Comparison of ENCODE assay signal across 16 cellular contexts in the genomic region with DNA sequence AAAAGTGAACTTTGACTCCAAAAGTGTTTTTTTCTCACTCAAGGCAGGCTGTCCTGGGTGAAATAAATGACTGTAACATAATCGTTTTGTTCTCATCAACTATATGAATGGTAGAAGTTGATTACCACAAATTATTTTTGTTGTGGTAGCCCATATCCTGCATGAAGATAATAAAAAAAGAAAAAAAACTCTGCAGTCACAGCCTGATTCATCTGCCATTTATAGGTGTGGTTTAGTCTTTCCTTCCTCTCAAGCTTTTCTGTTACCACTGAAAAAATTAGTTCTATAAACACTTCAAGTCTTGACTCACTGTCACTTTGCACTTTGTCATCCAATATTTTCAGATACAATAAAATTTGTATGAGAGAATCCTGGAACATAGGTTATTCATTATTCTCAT.
DNase-seq lines count a peak whose midpoint lies in the region; ATAC-seq and TF ChIP-seq lines count a peak whose summit lies in the region.
"Had no signal": no experiment of that assay in that cellular context is flagged by ENCODE, and none has a peak within 500 bp of the region (broad histone marks: within the 10 kb centered on the region; RNA-seq: fewer than 3 reads in every experiment).

No MANE protein-coding gene starts in this region.

- peaks cover 44% of the 10 kb centered on the region for H3K27me3 Mint-ChIP-seq in activated CD4-positive, alpha-beta memory T cell treated with anti-CD3 and anti-CD28 coated beads, Interleukin-2, amount 10 ng/mL, durations not matched to agents 7 days and 5 days
- peaks cover 18% of the 10 kb centered on the region for H3K27me3 Mint-ChIP-seq in activated CD4-positive, alpha-beta memory T cell treated with anti-CD3 and anti-CD28 coated beads for 36 hours
- H3K27me3 Mint-ChIP-seq in T-cell (peaks cover 29 to 31% of the 10 kb centered on the region in 2 donors), natural killer cell (ENCODE audit: low read depth in 2 of 2) (peaks cover 13 to 14% of the 10 kb centered on the region in 2 donors)

- CTCF ChIA-PET in activated CD4-positive, alpha-beta memory T cell treated with anti-CD3 and anti-CD28 coated beads, Interleukin-2, amount 10 ng/mL, durations not matched to agents 7 days and 5 days (lab: Charles Lee) = no interaction called here
- CTCF ChIA-PET in activated CD4-positive, alpha-beta memory T cell treated with anti-CD3 and anti-CD28 coated beads for 36 hours (lab: Charles Lee) = interaction anchor here (0.6 to 1.0 kb wide), 2 partner anchors 17 to 29 kb away, joined by 3 to 5 read pairs; no protein-coding TSS in a partner anchor
- CTCF ChIA-PET in T-cell (lab: Charles Lee) (interaction anchor here in 1 of 2 donors (1.0 kb wide), 1 partner anchor 11 kb away, joined by 3 read pairs; no protein-coding TSS in a partner anchor), GM10248 (lab: Yijun Ruan, JAX) (interaction anchor here (1.5 kb wide), 2 partner anchors 13 to 30 kb away, joined by 3 to 4 read pairs; no protein-coding TSS in a partner anchor)

- no peaks in the 10 kb centered on the region for H3K9me3 Mint-ChIP-seq in activated CD4-positive, alpha-beta memory T cell treated with anti-CD3 and anti-CD28 coated beads, Interleukin-2, amount 10 ng/mL, durations not matched to agents 7 days and 5 days
- H3K9me3 Mint-ChIP-seq in activated CD4-positive, alpha-beta memory T cell treated with anti-CD3 and anti-CD28 coated beads for 36 hours = no peaks in the 10 kb centered on the region
- H3K9me3 Mint-ChIP-seq in T-cell (no peaks in the 10 kb centered on the region), natural killer cell (no peaks in the 10 kb centered on the region)

- POLR2A ChIA-PET in activated CD4-positive, alpha-beta memory T cell treated with anti-CD3 and anti-CD28 coated beads, Interleukin-2, amount 10 ng/mL, durations not matched to agents 7 days and 5 days (lab: Charles Lee) = no interaction called here
- POLR2A ChIA-PET in activated CD4-positive, alpha-beta memory T cell treated with anti-CD3 and anti-CD28 coated beads for 36 hours (lab: Charles Lee) = no interaction called here
- POLR2A ChIA-PET in T-cell (lab: Charles Lee) = interaction anchor here in 1 of 2 donors (0.6 kb wide), 1 partner anchor 1563 kb away, joined by 3 read pairs; no protein-coding TSS in a partner anchor
- POLR2A ChIA-PET in GM10248 (lab: Yijun Ruan, JAX) = no interaction called here

- H3K4me3 Mint-ChIP-seq in activated CD4-positive, alpha-beta memory T cell treated with anti-CD3 and anti-CD28 coated beads, Interleukin-2, amount 10 ng/mL, durations not matched to agents 7 days and 5 days = no peak overlapping the region
- H3K4me3 Mint-ChIP-seq in activated CD4-positive, alpha-beta memory T cell treated with anti-CD3 and anti-CD28 coated beads for 36 hours = no peak overlapping the region
- peak overlapping the region in 1 of 3 donors; percentile 10 for H3K4me3 Mint-ChIP-seq in T-cell
- peak overlapping the region; percentile 17 for H3K4me3 Mint-ChIP-seq in natural killer cell

- H3K4me1 Mint-ChIP-seq in activated CD4-positive, alpha-beta memory T cell treated with anti-CD3 and anti-CD28 coated beads, Interleukin-2, amount 10 ng/mL, durations not matched to agents 7 days and 5 days = peaks cover 25% of the 10 kb centered on the region
- H3K4me1 Mint-ChIP-seq in activated CD4-positive, alpha-beta memory T cell treated with anti-CD3 and anti-CD28 coated beads for 36 hours (ENCODE audit: low read depth) = peaks cover 21% of the 10 kb centered on the region
- H3K4me1 Mint-ChIP-seq in T-cell (peaks cover 25 to 29% (median 27%) of the 10 kb centered on the region in 3 donors), natural killer cell (peaks cover 15 to 22% of the 10 kb centered on the region in 2 donors)

- peaks cover 4% of the 10 kb centered on the region for H3K36me3 Mint-ChIP-seq in activated CD4-positive, alpha-beta memory T cell treated with anti-CD3 and anti-CD28 coated beads, Interleukin-2, amount 10 ng/mL, durations not matched to agents 7 days and 5 days (ENCODE audit: low read depth)
- H3K36me3 Mint-ChIP-seq in activated CD4-positive, alpha-beta memory T cell treated with anti-CD3 and anti-CD28 coated beads for 36 hours = no peaks in the 10 kb centered on the region
- H3K36me3 Mint-ChIP-seq in T-cell (no peaks in the 10 kb centered on the region), natural killer cell (no peaks in the 10 kb centered on the region)

- TF ChIP-seq CTCF in natural killer cell (IDR thresholded peaks at IDR 0.05) (no peak), GM10248 (IDR thresholded peaks at IDR 0.05; ENCODE audit: control extremely low read depth, extremely low read depth, low read depth, missing control alignments) (no peak)

- no peak for DNase-seq in activated CD4-positive, alpha-beta memory T cell treated with anti-CD3 and anti-CD28 coated beads, Interleukin-2, amount 10 ng/mL, durations not matched to agents 7 days and 5 days
- DNase-seq in activated CD4-positive, alpha-beta memory T cell treated with anti-CD3 and anti-CD28 coated beads for 36 hours = no peak
- DNase-seq in T-cell (no peak), natural killer cell (no peak), GM10248 (ENCODE audit: extremely low spot score) (no peak), SHP77 treated with DMSO at 0.1 percent for 48 hours (lab: John Stamatoyannopoulos, UW) (no peak)
- DNase-seq: DMS79 treated with DMSO at 0.1 percent for 48 hours, foreskin keratinocyte, islet precursor cell, NCI-H2029 treated with DMSO at 0.1 percent for 48 hours, PC-9, sigmoid colon, T1000, trophoblast cell had no signal

- intact Hi-C loops in activated CD4-positive, alpha-beta memory T cell treated with anti-CD3 and anti-CD28 coated beads for 36 hours (cut with micrococcal nuclease) = loop anchor here (5.0 kb wide), 1 partner anchor 1131 kb away; a partner anchor contains a TSS
- intact Hi-C loops in natural killer cell (cut with micrococcal nuclease) = loop anchor here (10.0 kb wide), 1 partner anchor 1138 kb away; no protein-coding TSS in a partner anchor

- peak overlapping the region; percentile 58 for H3K27ac Mint-ChIP-seq in activated CD4-positive, alpha-beta memory T cell treated with anti-CD3 and anti-CD28 coated beads, Interleukin-2, amount 10 ng/mL, durations not matched to agents 7 days and 5 days
- H3K27ac Mint-ChIP-seq in activated CD4-positive, alpha-beta memory T cell treated with anti-CD3 and anti-CD28 coated beads for 36 hours = no peak overlapping the region
- no peak overlapping the region for H3K27ac Mint-ChIP-seq in T-cell
- peak overlapping the region in 1 of 2 donors; percentile 31 for H3K27ac Mint-ChIP-seq in natural killer cell

- ATAC-seq in HG03442 (IDR thresholded peaks at IDR 0.05; ENCODE audit: unreplicated experiment) (peak; percentile 40), T-cell (replicated peaks in 1 of 4) (peak; percentile 83 to 98 (median 89)), natural killer cell (peak; percentile 67 to 73 (median 73)), HG02623 (IDR thresholded peaks at IDR 0.05; ENCODE audit: unreplicated experiment) (no peak)
- ATAC-seq: foreskin keratinocyte had no signal
